25 cellular contexts compared by ENCODE assay signal in the genomic region with DNA sequence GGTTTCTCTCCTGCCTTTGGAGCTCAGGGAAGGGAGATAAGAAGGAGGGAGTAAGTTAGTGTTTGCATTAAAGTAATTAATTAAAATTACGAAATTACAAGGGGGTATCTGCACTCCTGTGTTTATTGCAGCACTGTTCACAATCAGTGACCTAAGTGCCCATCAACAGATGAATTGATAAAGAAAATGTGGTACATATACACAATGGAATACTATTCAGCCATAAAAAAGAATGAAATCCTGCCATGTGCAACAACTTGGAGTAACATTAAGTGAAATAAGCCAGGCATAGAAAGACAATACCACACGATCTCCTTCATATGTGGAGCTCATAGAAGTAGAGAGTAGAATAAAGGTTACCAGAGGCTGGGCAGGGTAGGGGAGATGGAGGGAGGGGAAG.
"Had no signal": no experiment of that assay in that cellular context is flagged by ENCODE, and none has a peak within 500 bp of the region (broad histone marks: within the 10 kb centered on the region; RNA-seq: fewer than 3 reads in every experiment).

No MANE protein-coding gene starts in this region.

- H3K27ac ChIP-seq: colonic mucosa, coronary artery, dorsolateral prefrontal cortex, epithelial cell of prostate, esophagus muscularis mucosa, esophagus squamous epithelium, foreskin keratinocyte, gastrocnemius medialis, gastroesophageal sphincter, heart left ventricle, heart right ventricle, hepatocyte had no signal

- H3K4me3 ChIP-seq: colonic mucosa, coronary artery, dorsolateral prefrontal cortex, esophagus muscularis mucosa, esophagus squamous epithelium, gastrocnemius medialis, gastroesophageal sphincter, heart left ventricle, heart right ventricle, hepatocyte had no signal

- H3K36me3 ChIP-seq: colonic mucosa, esophagus muscularis mucosa, esophagus squamous epithelium, gastrocnemius medialis, gastroesophageal sphincter, heart left ventricle, heart right ventricle had no signal

- H3K27me3 ChIP-seq: colonic mucosa, dorsolateral prefrontal cortex, esophagus muscularis mucosa, esophagus squamous epithelium, gastrocnemius medialis, gastroesophageal sphincter, heart left ventricle, hepatocyte had no signal

- H2AFZ ChIP-seq: hepatocyte had no signal

- H3K4me1 ChIP-seq: colonic mucosa, esophagus muscularis mucosa, esophagus squamous epithelium, foreskin keratinocyte, gastrocnemius medialis, gastroesophageal sphincter, heart left ventricle, heart right ventricle had no signal

- H3K9me3 ChIP-seq: colonic mucosa, esophagus muscularis mucosa, esophagus squamous epithelium, gastrocnemius medialis, gastroesophageal sphincter, heart left ventricle had no signal

- H3K4me2 ChIP-seq: hepatocyte had no signal

- ATAC-seq: effector memory CD8-positive, alpha-beta T cell; esophagus mucosa; foreskin keratinocyte; gastrocnemius medialis; gastroesophageal sphincter; heart left ventricle; heart right ventricle had no signal

- DNase-seq: colonic mucosa; cortex of kidney; dermis blood vessel endothelial cell; dorsolateral prefrontal cortex; effector CD4-positive, alpha-beta T cell; effector CD8-positive, alpha-beta T cell; effector memory CD4-positive, alpha-beta T cell; effector memory CD8-positive, alpha-beta T cell; endodermal cell; erythroblast; esophagus squamous epithelium; foreskin fibroblast; foreskin keratinocyte; foreskin melanocyte; gastrocnemius medialis; glutamatergic neuron; head of caudate nucleus; heart left ventricle; heart right ventricle had no signal

- H3K79me2 ChIP-seq: hepatocyte had no signal
